In genomic region chr11:64341851-64342791, GRCh38 we compare ENCODE assay signal across 8 cellular contexts.
DNase-seq lines count a peak whose midpoint lies in the region; ATAC-seq lines count a peak whose summit lies in the region.

No MANE protein-coding gene starts in this region.

- peaks cover 7% of the 10 kb centered on the region for H3K27me3 ChIP-seq in NT2/D1 (ENCODE audit: insufficient read depth, insufficient read length)

- peaks cover 26% of the 10 kb centered on the region for H3K4me1 ChIP-seq in NT2/D1 (ENCODE audit: insufficient read depth, insufficient read length)

- DNase-seq in EL, result peak; percentile 90
- DNase-seq in NT2/D1 (ENCODE audit: low read depth, low spot score), result peak; percentile 84
- DNase-seq in activated CD8-positive, alpha-beta memory T cell treated with anti-CD3 and anti-CD28 coated beads, Interleukin-2, amount 50 U/mL, for 48 hours, result peak; percentile 98
- peak; percentile 97 for DNase-seq in epidermal melanocyte (ENCODE audit: insufficient read length, low spot score)
- peak; percentile 67 for DNase-seq in midbrain (lab: John Stamatoyannopoulos, UW)
- peak; percentile 85 to 89 for DNase-seq in stimulated activated CD8-positive, alpha-beta memory T cell treated with anti-CD3 and anti-CD28 coated beads, Interleukin-15, amount 100 ng/mL, for 48 hours (ENCODE audit: low read depth in 2 of 2)
- DNase-seq in DMS79 treated with DMSO at 0.1 percent for 48 hours (lab: John Stamatoyannopoulos, UW), result no peak

- no peaks in the 10 kb centered on the region for H3K9me3 ChIP-seq in NT2/D1 (ENCODE audit: insufficient read depth, low read length)

- H3K4me3 ChIP-seq in NT2/D1 (ENCODE audit: insufficient read length, low read depth), result peak overlapping the region; percentile 33

- H3K36me3 ChIP-seq in NT2/D1 (ENCODE audit: insufficient read depth, insufficient read length, low read length), result no peaks in the 10 kb centered on the region

- ATAC-seq in HG03439 (IDR thresholded peaks at IDR 0.05; ENCODE audit: unreplicated experiment), result peak; percentile 39

- peak overlapping the region; percentile 91 for H3K9ac ChIP-seq in NT2/D1 (ENCODE audit: insufficient read length, low read depth)
